ENCODE assay signal across 26 cellular contexts in the genomic region with DNA sequence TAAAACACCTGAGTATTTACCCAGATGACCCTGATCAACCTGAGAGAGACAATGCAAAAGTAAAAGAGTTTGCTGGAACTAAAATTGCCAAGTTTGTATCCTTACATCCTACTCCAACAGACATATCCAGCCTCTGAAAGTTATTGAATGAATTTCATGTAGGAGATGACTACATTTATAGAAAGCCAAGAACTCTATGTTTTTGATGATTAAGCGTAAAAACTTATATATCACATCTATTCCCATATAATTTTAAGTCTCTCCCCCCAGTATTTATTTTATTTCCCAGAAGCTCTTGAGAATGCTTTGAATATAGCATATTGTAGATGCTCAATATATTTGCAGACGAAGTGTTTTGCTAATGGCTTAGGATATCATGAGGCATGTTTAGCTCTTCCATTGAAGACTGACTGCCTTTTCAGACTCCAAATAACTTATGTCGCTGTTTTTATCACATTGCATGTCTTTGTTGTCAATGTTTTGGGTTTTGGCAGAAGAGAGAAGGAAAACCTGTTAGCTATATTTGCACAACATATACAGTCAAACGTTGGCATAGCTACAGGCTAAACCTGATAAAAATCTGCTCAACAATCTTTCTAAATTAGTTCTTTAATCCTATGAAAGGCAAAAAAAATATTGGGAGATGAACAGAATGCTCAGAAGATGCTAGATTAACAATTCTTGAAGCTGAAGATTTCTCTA.
"Had no signal": no experiment of that assay in that cellular context is flagged by ENCODE, and none has a peak within 500 bp of the region (broad histone marks: within the 10 kb centered on the region; RNA-seq: fewer than 3 reads in every experiment).

No MANE protein-coding gene starts in this region.

- H3K36me3 ChIP-seq: ascending aorta, breast epithelium, cardiac muscle cell, colonic mucosa, esophagus squamous epithelium, heart left ventricle had no signal

- H3K9me3 ChIP-seq: ascending aorta, breast epithelium, colonic mucosa, esophagus squamous epithelium, heart left ventricle had no signal

- ATAC-seq: activated naive CD4-positive, alpha-beta T cell treated with anti-CD3 and anti-CD28 coated beads, Interleukin-2, amount 50 U/mL, for 72 hours; activated T-cell treated with anti-CD3 and anti-CD28 coated beads, Interleukin-2, amount 50 U/mL, for 72 hours; heart left ventricle; WTC11 had no signal

- H3K27ac ChIP-seq: ascending aorta, breast epithelium, cardiac muscle cell, colonic mucosa, epithelial cell of prostate, esophagus squamous epithelium, heart left ventricle had no signal

- H3K4me3 ChIP-seq: ascending aorta, breast epithelium, cardiac muscle cell, colonic mucosa, esophagus squamous epithelium, heart left ventricle had no signal

- DNase-seq: activated CD4-positive, alpha-beta memory T cell treated with anti-CD3 and anti-CD28 coated beads, Interleukin-2, amount 10 ng/mL, durations not matched to agents 7 days and 5 days; activated CD4-positive, alpha-beta T cell treated with anti-CD3 and anti-CD28 coated beads for 1 hour; activated CD4-positive, alpha-beta T cell treated with anti-CD3 and anti-CD28 coated beads for 4 hours; activated CD4-positive, alpha-beta T cell treated with anti-CD3 and anti-CD28 coated beads, Interleukin-2, amount 10 ng/mL, durations not matched to agents 7 days and 5 days; activated CD4-positive, alpha-beta T cell treated with anti-CD3 and anti-CD28 coated beads, Interleukin-2, amount 50 U/mL, for 4 hours; activated CD8-positive, alpha-beta memory T cell treated with anti-CD3 and anti-CD28 coated beads, Interleukin-2, amount 50 U/mL, for 48 hours; activated gamma-delta T cell; activated naive CD4-positive, alpha-beta T cell; activated naive CD4-positive, alpha-beta T cell treated with anti-CD3 and anti-CD28 coated beads, Interleukin-2, amount 10 ng/mL, durations not matched to agents 7 days and 5 days; activated naive CD8-positive, alpha-beta T cell treated with anti-CD3 and anti-CD28 coated beads, Interleukin-2, amount 10 ng/mL, durations not matched to agents 7 days and 5 days; activated T-cell treated with anti-CD3 and anti-CD28 coated beads for 4 hours; activated T-cell treated with anti-CD3 and anti-CD28 coated beads, Interleukin-2, amount 50 U/mL, for 24 hours; activated T-cell treated with anti-CD3 and anti-CD28 coated beads, Interleukin-2, amount 50 U/mL, for 72 hours; central memory CD4-positive, alpha-beta T cell; cerebellar nuclear complex; colonic mucosa; effector CD8-positive, alpha-beta T cell; esophagus squamous epithelium; heart left ventricle; T-helper 2 cell had no signal

- H3K27me3 ChIP-seq: ascending aorta, breast epithelium, colonic mucosa, esophagus squamous epithelium, heart left ventricle had no signal

- H3K4me1 ChIP-seq: ascending aorta, breast epithelium, colonic mucosa, esophagus squamous epithelium, heart left ventricle had no signal
